Comparison of ENCODE assay signal across 31 cellular contexts in the genomic region with DNA sequence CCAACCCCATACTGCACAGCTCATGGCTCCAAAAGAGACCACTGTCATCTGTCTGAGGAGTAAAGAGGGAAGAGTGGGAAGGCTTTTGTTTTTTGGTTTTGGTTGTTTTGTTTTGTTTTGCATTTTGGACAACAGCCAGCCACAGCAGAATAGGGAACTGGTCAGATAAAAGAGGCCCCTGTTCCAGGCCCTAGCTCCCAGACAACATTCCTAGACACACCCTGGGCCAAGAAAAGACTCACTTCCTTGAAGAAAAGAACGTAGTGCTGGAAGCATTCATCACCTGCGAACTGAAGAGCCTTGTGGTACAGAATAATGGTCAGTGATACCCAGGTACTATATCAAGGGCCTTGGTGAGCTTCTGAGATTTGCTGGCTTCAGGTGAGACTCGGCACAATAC.
"Had no signal": no experiment of that assay in that cellular context is flagged by ENCODE, and none has a peak within 500 bp of the region (broad histone marks: within the 10 kb centered on the region; RNA-seq: fewer than 3 reads in every experiment).

No MANE protein-coding gene starts in this region.

- H3K79me2 ChIP-seq: parathyroid adenoma had no signal

- H3K36me3 Mint-ChIP-seq: memory B cell; naive thymus-derived CD8-positive, alpha-beta T cell; stimulated activated memory B cell treated with anti-CD40 and anti-IgM and Interleukin-4, amounts not matched to agents 10 μg/mL and 1 μg/mL and 100 μg/mL, for 72 hours had no signal

- H3K36me3 ChIP-seq: brain microvascular endothelial cell, esophagus muscularis mucosa, right atrium auricular region, upper lobe of left lung had no signal

- H3K4me3 Mint-ChIP-seq: activated B cell treated with CpG ODN at 0.5 μM for 24 hours; activated CD8-positive, alpha-beta T cell treated with anti-CD3 and anti-CD28 coated beads for 36 hours; activated T-cell treated with anti-CD3 and anti-CD28 coated beads, Interleukin-2, amount 50 U/mL, for 4 hours; activated T-helper 17 cell treated with anti-CD3 and anti-CD28 coated beads, Interleukin-2, amount 50 U/mL, for 72 hours; memory B cell; naive thymus-derived CD8-positive, alpha-beta T cell; neural crest cell; stimulated activated memory B cell treated with anti-CD40 and anti-IgM and Interleukin-4, amounts not matched to agents 10 μg/mL and 1 μg/mL and 100 μg/mL, for 72 hours; stimulated activated naive CD8-positive, alpha-beta T cell treated with anti-CD3 and anti-CD28 coated beads, Interleukin-15, amount 100 ng/mL, for 72 hours had no signal

- H3K27me3 ChIP-seq: brain microvascular endothelial cell, esophagus muscularis mucosa, right atrium auricular region, upper lobe of left lung had no signal

- FAIRE-seq: astrocyte, frontal cortex, islet of Langerhans had no signal

- H3K4me2 ChIP-seq: smooth muscle cell had no signal

- H3K4me3 ChIP-seq: esophagus muscularis mucosa, right atrium auricular region, smooth muscle cell, upper lobe of left lung had no signal

- H3K27me3 Mint-ChIP-seq: activated B cell treated with CpG ODN at 0.5 μM for 24 hours; activated CD8-positive, alpha-beta T cell treated with anti-CD3 and anti-CD28 coated beads for 36 hours; activated T-helper 17 cell treated with anti-CD3 and anti-CD28 coated beads, Interleukin-2, amount 50 U/mL, for 72 hours; memory B cell; naive thymus-derived CD8-positive, alpha-beta T cell; stimulated activated memory B cell treated with anti-CD40 and anti-IgM and Interleukin-4, amounts not matched to agents 10 μg/mL and 1 μg/mL and 100 μg/mL, for 72 hours; stimulated activated naive CD8-positive, alpha-beta T cell treated with anti-CD3 and anti-CD28 coated beads, Interleukin-15, amount 100 ng/mL, for 72 hours had no signal

- H3K4me1 ChIP-seq: esophagus muscularis mucosa, parathyroid adenoma, right atrium auricular region, upper lobe of left lung had no signal

- DNase-seq: activated B cell treated with CpG ODN at 0.5 μM for 24 hours; activated CD4-positive, alpha-beta T cell treated with anti-CD3 and anti-CD28 coated beads, Interleukin-2, amount 50 U/mL, for 1 hour; activated CD8-positive, alpha-beta T cell treated with anti-CD3 and anti-CD28 coated beads for 36 hours; activated gamma-delta T cell treated with Interleukin-2 at 50 U/mL for 16 hours; activated naive CD4-positive, alpha-beta T cell treated with anti-CD3 and anti-CD28 coated beads, Interleukin-2, amount 50 U/mL, for 16 hours; activated T-cell treated with anti-CD3 and anti-CD28 coated beads, Interleukin-2, amount 50 U/mL, for 4 hours; amniotic stem cell; brain microvascular endothelial cell; cortex of kidney; left cardiac atrium; left ventricle myocardium superior; naive thymus-derived CD8-positive, alpha-beta T cell; occipital lobe; stimulated activated CD4-positive, alpha-beta T cell treated with anti-CD3 and anti-CD28 coated beads, Interleukin-1b, Interleukin-23, amount 100 ng/mL, for 48 hours; stimulated activated CD4-positive, alpha-beta T cell treated with anti-CD3 and anti-CD28 coated beads, Interleukin-4, amount 100 ng/mL, for 4 hours; stimulated activated CD8-positive, alpha-beta memory T cell treated with anti-CD3 and anti-CD28 coated beads, Interleukin-4, amount 100 ng/mL, for 48 hours; stimulated activated naive CD8-positive, alpha-beta T cell treated with anti-CD3 and anti-CD28 coated beads, Interleukin-15, amount 100 ng/mL, for 72 hours; substantia nigra; T-helper 2 cell; upper lobe of left lung had no signal

- H3K9me3 Mint-ChIP-seq: activated B cell treated with CpG ODN at 0.5 μM for 24 hours had no signal

- H3K9ac ChIP-seq: parathyroid adenoma had no signal

- H2AFZ ChIP-seq: parathyroid adenoma had no signal

- H3K4me1 Mint-ChIP-seq: activated B cell treated with CpG ODN at 0.5 μM for 24 hours; activated T-helper 17 cell treated with anti-CD3 and anti-CD28 coated beads, Interleukin-2, amount 50 U/mL, for 72 hours; memory B cell; naive thymus-derived CD8-positive, alpha-beta T cell; neural crest cell; stimulated activated memory B cell treated with anti-CD40 and anti-IgM and Interleukin-4, amounts not matched to agents 10 μg/mL and 1 μg/mL and 100 μg/mL, for 72 hours; stimulated activated naive CD8-positive, alpha-beta T cell treated with anti-CD3 and anti-CD28 coated beads, Interleukin-15, amount 100 ng/mL, for 72 hours had no signal

- H3K27ac Mint-ChIP-seq: activated B cell treated with CpG ODN at 0.5 μM for 24 hours; activated CD8-positive, alpha-beta T cell treated with anti-CD3 and anti-CD28 coated beads for 36 hours; activated T-helper 17 cell treated with anti-CD3 and anti-CD28 coated beads, Interleukin-2, amount 50 U/mL, for 72 hours; memory B cell; naive thymus-derived CD8-positive, alpha-beta T cell; stimulated activated memory B cell treated with anti-CD40 and anti-IgM and Interleukin-4, amounts not matched to agents 10 μg/mL and 1 μg/mL and 100 μg/mL, for 72 hours; stimulated activated naive CD8-positive, alpha-beta T cell treated with anti-CD3 and anti-CD28 coated beads, Interleukin-15, amount 100 ng/mL, for 72 hours had no signal

- H3K9me3 ChIP-seq: esophagus muscularis mucosa, right atrium auricular region, upper lobe of left lung had no signal

- H3K27ac ChIP-seq: brain microvascular endothelial cell, esophagus muscularis mucosa, parathyroid adenoma, right atrium auricular region, upper lobe of left lung had no signal
